20 cellular contexts compared by ENCODE assay signal in genomic region chr3:120798346-120798745, GRCh38.
"Had no signal": no experiment of that assay in that cellular context is flagged by ENCODE, and none has a peak within 500 bp of the region (broad histone marks: within the 10 kb centered on the region; RNA-seq: fewer than 3 reads in every experiment).

No MANE protein-coding gene starts in this region.

- H3K27me3 Mint-ChIP-seq: activated T-cell treated with anti-CD3 and anti-CD28 coated beads, Interleukin-2, amount 50 U/mL, for 24 hours had no signal

- H3K9me3 ChIP-seq: lower lobe of right lung, neutrophil had no signal

- DNase-seq: activated CD4-positive, alpha-beta T cell treated with anti-CD3 and anti-CD28 coated beads, Interleukin-2, amount 50 U/mL, for 48 hours; activated naive CD4-positive, alpha-beta T cell treated with anti-CD3 and anti-CD28 coated beads, Interleukin-2, amount 50 U/mL, for 16 hours; activated T-cell treated with anti-CD3 and anti-CD28 coated beads, Interleukin-2, amount 50 U/mL, for 24 hours; foreskin melanocyte; immature natural killer cell; left cardiac atrium; lower lobe of right lung; naive B cell; stimulated activated CD4-positive, alpha-beta T cell treated with anti-CD3 and anti-CD28 coated beads, Interleukin-4, amount 100 ng/mL, for 24 hours; stimulated activated naive CD4-positive, alpha-beta T cell treated with Interleukin-2 at 50 U/mL for 16 hours; T-helper 1 cell; T1000; trophoblast cell; WERI-Rb-1 had no signal

- H3K4me3 ChIP-seq: lower lobe of right lung, skin epidermis had no signal

- H3K27ac Mint-ChIP-seq: activated T-cell treated with anti-CD3 and anti-CD28 coated beads, Interleukin-2, amount 50 U/mL, for 24 hours; immature natural killer cell; mesothelial cell of epicardium; naive B cell had no signal

- H3K9ac ChIP-seq: parathyroid adenoma had no signal

- H3K27ac ChIP-seq: lower lobe of right lung, neutrophil, parathyroid adenoma, skin epidermis, WERI-Rb-1 had no signal

- H3K4me1 Mint-ChIP-seq: immature natural killer cell, mesothelial cell of epicardium, naive B cell had no signal

- ATAC-seq: esophagus mucosa, left cardiac atrium, lower lobe of right lung, SK-N-SH treated with all-trans-retinoic acid at 6 μM for 48 hours had no signal

- H3K9me3 Mint-ChIP-seq: activated T-cell treated with anti-CD3 and anti-CD28 coated beads, Interleukin-2, amount 50 U/mL, for 24 hours; immature natural killer cell; mesothelial cell of epicardium; naive B cell had no signal

- H3K36me3 ChIP-seq: lower lobe of right lung, neutrophil, WERI-Rb-1 had no signal

- H3K36me3 Mint-ChIP-seq: immature natural killer cell, mesothelial cell of epicardium, naive B cell had no signal

- H2AFZ ChIP-seq: parathyroid adenoma had no signal

- H3K79me2 ChIP-seq: parathyroid adenoma had no signal

- H3K4me1 ChIP-seq: lower lobe of right lung, parathyroid adenoma had no signal

- H3K4me3 Mint-ChIP-seq: activated T-cell treated with anti-CD3 and anti-CD28 coated beads, Interleukin-2, amount 50 U/mL, for 24 hours; immature natural killer cell; mesothelial cell of epicardium; naive B cell had no signal
